In genomic region chr1:30748699-30749401, GRCh38 we compare ENCODE assay signal across 9 cellular contexts. TPM values are rescaled to one million over a fixed set of nuclear protein-coding genes. Genes with fewer than 3 reads are reported as not detected.
DNase-seq lines count a peak whose midpoint lies in the region; ATAC-seq and TF ChIP-seq lines count a peak whose summit lies in the region.
"Had no signal": no experiment of that assay in that cellular context is flagged by ENCODE, and none has a peak within 500 bp of the region (broad histone marks: within the 10 kb centered on the region; RNA-seq: fewer than 3 reads in every experiment).

No MANE protein-coding gene starts in this region.

- intact Hi-C loops in adrenal gland (cut with DNase I) (no loop called here), Calu3 (cut with micrococcal nuclease; ENCODE audit: unreplicated experiment) (no loop called here)

- H3K27me3 ChIP-seq in neuronal stem cell (ENCODE audit: control insufficient read depth in 3 of 3, insufficient read depth in 3 of 3, low read depth in 1 of 3, low read length in 3 of 3) (no peaks in the 10 kb centered on the region), adrenal gland (no peaks in the 10 kb centered on the region)

- no peaks in the 10 kb centered on the region for H3K27me3 Mint-ChIP-seq in central memory CD8-positive, alpha-beta T cell
- H3K27me3 Mint-ChIP-seq in Calu3 (ENCODE audit: unreplicated experiment) = no peaks in the 10 kb centered on the region

- no peak overlapping the region for H2AK5ac ChIP-seq in neuronal stem cell (ENCODE audit: low read depth, low read length)

- no peak overlapping the region for H3K27ac ChIP-seq in neuronal stem cell (replicated peaks; ENCODE audit: low read length)
- peak overlapping the region in 1 of 5 donors; percentile 45 for H3K27ac ChIP-seq in adrenal gland

- H3K18ac ChIP-seq in neuronal stem cell (ENCODE audit: low read length) = peak overlapping the region; percentile 90

- H3K9me3 Mint-ChIP-seq in central memory CD8-positive, alpha-beta T cell = no peaks in the 10 kb centered on the region
- no peaks in the 10 kb centered on the region for H3K9me3 Mint-ChIP-seq in Calu3 (ENCODE audit: low read depth, unreplicated experiment)

- H3K4me3 Mint-ChIP-seq in central memory CD8-positive, alpha-beta T cell = peak overlapping the region; percentile 92
- H3K4me3 Mint-ChIP-seq in Calu3 (ENCODE audit: low read depth, unreplicated experiment) = no peak overlapping the region

- no peak overlapping the region for H3K9ac ChIP-seq in neuronal stem cell (ENCODE audit: low read depth, low read length, poor library complexity)

- H2AFZ ChIP-seq in neuronal stem cell (ENCODE audit: low read length) = peak overlapping the region; percentile 67

- TF ChIP-seq POLR2A in adrenal gland (IDR thresholded peaks at IDR 0.05) = no peak

- WGBS in neuronal stem cell (ENCODE audit: extremely low coverage in 2 of 2, insufficient read length in 2 of 2, insufficient replicate concordance in 1 of 2), 2 donors = no CpG with 5 or more reads among the region's 16 CpGs
- 70 to 81% (median 79%) methylated on average over 14 to 16 of the region's 16 CpGs for WGBS in adrenal gland, 4 donors

- DNase-seq in NCI-H69 (lab: John Stamatoyannopoulos, UW) (peak; percentile 71), neuronal stem cell (ENCODE audit: low spot score) (no peak), adrenal gland (no peak), Calu3 (no peak)
- DNase-seq in central memory CD8-positive, alpha-beta T cell (ENCODE audit: low spot score in 2 of 2) = no peak

- CTCF ChIA-PET in Calu3 (lab: Charles Lee) = no interaction called here

- peaks cover 59% of the 10 kb centered on the region for H3K36me3 Mint-ChIP-seq in central memory CD8-positive, alpha-beta T cell (ENCODE audit: insufficient read depth)
- no peaks in the 10 kb centered on the region for H3K36me3 Mint-ChIP-seq in Calu3 (ENCODE audit: insufficient read depth, unreplicated experiment)

- H4K8ac ChIP-seq in neuronal stem cell (ENCODE audit: low read depth, low read length) = no peak overlapping the region

- peak overlapping the region; percentile 34 for H2BK15ac ChIP-seq in neuronal stem cell (ENCODE audit: low read length)

- H3K9me3 ChIP-seq in neuronal stem cell (replicated peaks in 1 of 2; ENCODE audit: control insufficient read depth in 2 of 2, insufficient read depth in 1 of 2, low read depth in 1 of 2, low read length in 2 of 2) = no peaks in the 10 kb centered on the region
- H3K9me3 ChIP-seq in adrenal gland (replicated peaks in 1 of 3) = no peaks in the 10 kb centered on the region

- H3K79me1 ChIP-seq in neuronal stem cell (ENCODE audit: low read depth, low read length) = peaks cover 2% of the 10 kb centered on the region

- H3K4ac ChIP-seq in neuronal stem cell (ENCODE audit: low read length) = no peak overlapping the region

- H2BK5ac ChIP-seq in neuronal stem cell (ENCODE audit: low read length) = peak overlapping the region; percentile 17

- no peak overlapping the region for H3K23ac ChIP-seq in neuronal stem cell (ENCODE audit: low read depth, low read length, poor library complexity)

- H4K91ac ChIP-seq in neuronal stem cell (ENCODE audit: low read depth, low read length, poor library complexity) = peak overlapping the region; percentile 96

- H3K4me3 ChIP-seq in GM08714 (ENCODE audit: low read length) (peak overlapping the region; percentile 20; the same call in 1 of the 2 replicates), neuronal stem cell (ENCODE audit: low read length in 2 of 2) (no peak overlapping the region), adrenal gland (no peak overlapping the region)
- H3K4me3 ChIP-seq: lung had no signal

- H3K14ac ChIP-seq in neuronal stem cell (ENCODE audit: low read length) = no peak overlapping the region

- TF ChIP-seq CTCF in adrenal gland (IDR thresholded peaks at IDR 0.05) (no peak), Calu3 (IDR thresholded peaks at IDR 0.05; ENCODE audit: unreplicated experiment) (no peak)

- BruUV-seq in Calu3 (replicated peaks; lab: Mats Ljungman, UMichigan) = no TSS peak

- H2BK120ac ChIP-seq in neuronal stem cell (ENCODE audit: low read depth, low read length) = no peak overlapping the region

- H3K4me1 ChIP-seq in neuronal stem cell (ENCODE audit: control insufficient read depth in 2 of 2, insufficient read depth in 1 of 2, low read depth in 1 of 2, low read length in 2 of 2) (peaks cover 7 to 11% of the 10 kb centered on the region in 2 donors), adrenal gland (replicated peaks in 1 of 2) (peaks cover 4 to 12% of the 10 kb centered on the region in 2 donors)

- peaks cover 97% of the 10 kb centered on the region for H3K4me1 Mint-ChIP-seq in central memory CD8-positive, alpha-beta T cell
- peaks cover 9% of the 10 kb centered on the region for H3K4me1 Mint-ChIP-seq in Calu3 (ENCODE audit: low read depth, unreplicated experiment)

- H2BK12ac ChIP-seq in neuronal stem cell (ENCODE audit: low read length) = peak overlapping the region; percentile 36

- ATAC-seq in central memory CD8-positive, alpha-beta T cell (replicated peaks; ENCODE audit: extremely low read depth, poor library complexity, severe bottlenecking) = no peak
- ATAC-seq in HG03045 (IDR thresholded peaks at IDR 0.05; ENCODE audit: unreplicated experiment) (no peak), GM19351 (IDR thresholded peaks at IDR 0.05; ENCODE audit: unreplicated experiment) (no peak)

- H3K36me3 ChIP-seq in neuronal stem cell (replicated peaks in 1 of 2; ENCODE audit: control insufficient read depth in 2 of 2, insufficient read depth in 2 of 2, low read length in 2 of 2) = no peaks in the 10 kb centered on the region
- no peaks in the 10 kb centered on the region for H3K36me3 ChIP-seq in adrenal gland (replicated peaks in 1 of 2)

- H3K4me2 ChIP-seq in neuronal stem cell (ENCODE audit: insufficient read depth, low read length, poor library complexity, severe bottlenecking) = no peak overlapping the region

- peak overlapping the region; percentile 94 for H3K27ac Mint-ChIP-seq in central memory CD8-positive, alpha-beta T cell (ENCODE audit: low read depth)
- H3K27ac Mint-ChIP-seq in Calu3 (ENCODE audit: unreplicated experiment) = no peak overlapping the region

RNA-seq across cellular contexts. Expression of gene LAPTM5, which starts 8.7 kb away (rescaled TPM):
- polyA plus RNA-seq in neuronal stem cell (2013, experiment 1 of 2) = 0.15 TPM
- polyA plus RNA-seq in neuronal stem cell (2013, experiment 2 of 2) = 0.10 TPM
- total RNA-seq in adrenal gland (100 to 1,000 TPM in 5 of 8 donors, 10 to 100 TPM in 3; 24.0 to 176 (median 130) TPM), Calu3 (2022) (not detected in 2 replicates)
- 100 to 1,000 TPM in 1 of 3 donors, 10 to 100 TPM in 2; 85.9 to 177 (median 97.1) TPM for polyA plus RNA-seq in adrenal gland

RNA-seq across cellular contexts. Expression of gene MATN1, which starts 25.5 kb away (rescaled TPM):
- 0.04 TPM for polyA plus RNA-seq in neuronal stem cell (2013, experiment 1 of 2)
- 0.01 TPM for polyA plus RNA-seq in neuronal stem cell (2013, experiment 2 of 2)
- total RNA-seq in adrenal gland (under 1 TPM in 2 of 8 donors, not detected in 6; 0.27 to 0.55 TPM), Calu3 (2022) (not detected in 2 replicates)
- under 1 TPM; 0.05 to 0.10 (median 0.08) TPM for polyA plus RNA-seq in adrenal gland

Comparison
In these comparisons a context has a peak if more than half of its experiments do, and no peak if none do; other contexts are left out.
1. RNA of gene LAPTM5, which starts 8.7 kb away (total RNA-seq): 24.0 to 176 TPM in adrenal gland; not detected in Calu3; every median in the first group is over 10 times any median in the second.